ENCODE assay signal across 8 cellular contexts in genomic region chrX:20267924-20268701, GRCh38. TPM values are rescaled to one million over a fixed set of nuclear protein-coding genes. Genes with fewer than 3 reads are reported as not detected.
DNase-seq lines count a peak whose midpoint lies in the region; ATAC-seq and TF ChIP-seq lines count a peak whose summit lies in the region.

No MANE protein-coding gene starts in this region.

- H3K4me3 ChIP-seq in ACC112 (ENCODE audit: low read depth, low read length) (peak overlapping the region; percentile 83), HUES6 (ENCODE audit: low read depth, low read length) (peak overlapping the region; percentile 86), gastroesophageal sphincter (peak overlapping the region; percentile 69 to 81)

- no peak for TF ChIP-seq EP300 in gastroesophageal sphincter (IDR thresholded peaks at IDR 0.05)

- 0% methylated on average over 2 of the region's 54 CpGs; no CpG with 5 or more reads in 1 of the 2 donors for WGBS in gastroesophageal sphincter (ENCODE audit: low coverage in 1 of 2), 2 donors

- no peak for ATAC-seq in gastroesophageal sphincter
- no peak for ATAC-seq in GM21737 (IDR thresholded peaks at IDR 0.05; ENCODE audit: unreplicated experiment)
- no peak for ATAC-seq in HG02840 (IDR thresholded peaks at IDR 0.05; ENCODE audit: low FRiP score, unreplicated experiment)

- no peak overlapping the region for H2AFZ ChIP-seq in ACC112 (ENCODE audit: low read length, unreplicated experiment)

- H3K27ac Mint-ChIP-seq in activated naive CD4-positive, alpha-beta T cell treated with anti-CD3 and anti-CD28 coated beads for 36 hours: no peak overlapping the region
- no peak overlapping the region for H3K27ac Mint-ChIP-seq in neural crest cell (ENCODE audit: unreplicated experiment)

- H3K36me3 Mint-ChIP-seq in activated naive CD4-positive, alpha-beta T cell treated with anti-CD3 and anti-CD28 coated beads for 36 hours (ENCODE audit: low read depth): no peaks in the 10 kb centered on the region
- no peaks in the 10 kb centered on the region for H3K36me3 Mint-ChIP-seq in neural crest cell (ENCODE audit: low read depth)

- H3K9ac ChIP-seq in HUES6 (ENCODE audit: low read length): peak overlapping the region; percentile 31

- no peaks in the 10 kb centered on the region for H3K36me3 ChIP-seq in ACC112 (ENCODE audit: insufficient read depth, low read length)
- no peaks in the 10 kb centered on the region for H3K36me3 ChIP-seq in HUES6 (ENCODE audit: control insufficient read depth, insufficient read depth, low read length)
- no peaks in the 10 kb centered on the region for H3K36me3 ChIP-seq in gastroesophageal sphincter

- H3K27me3 Mint-ChIP-seq in activated naive CD4-positive, alpha-beta T cell treated with anti-CD3 and anti-CD28 coated beads for 36 hours (ENCODE audit: low read depth): no peaks in the 10 kb centered on the region
- H3K27me3 Mint-ChIP-seq in neural crest cell (ENCODE audit: low read depth): peaks cover 23% of the 10 kb centered on the region

- H3K27me3 ChIP-seq in ACC112 (ENCODE audit: insufficient read depth, low read length) (no peaks in the 10 kb centered on the region), HUES6 (ENCODE audit: control insufficient read depth, insufficient read depth, low read length) (peaks cover 50% of the 10 kb centered on the region), gastroesophageal sphincter (no peaks in the 10 kb centered on the region)

- H3K27ac ChIP-seq in ACC112 (ENCODE audit: low read depth, low read length): no peak overlapping the region
- H3K27ac ChIP-seq in HUES6 (ENCODE audit: low read depth, low read length): no peak overlapping the region
- peak overlapping the region; percentile 76 to 91 (median 85) for H3K27ac ChIP-seq in gastroesophageal sphincter

- no peak for TF ChIP-seq CTCF in gastroesophageal sphincter (IDR thresholded peaks at IDR 0.05)
- TF ChIP-seq CTCF in neural crest cell (conservative IDR thresholded peaks at IDR 0.05): no peak

- CTCF ChIA-PET in activated naive CD4-positive, alpha-beta T cell treated with anti-CD3 and anti-CD28 coated beads for 36 hours (lab: Charles Lee): no interaction called here

- H3K4me3 Mint-ChIP-seq in activated naive CD4-positive, alpha-beta T cell treated with anti-CD3 and anti-CD28 coated beads for 36 hours: peak overlapping the region; percentile 84
- H3K4me3 Mint-ChIP-seq in neural crest cell: peak overlapping the region; percentile 94

- H3K4me1 Mint-ChIP-seq in activated naive CD4-positive, alpha-beta T cell treated with anti-CD3 and anti-CD28 coated beads for 36 hours (ENCODE audit: low read depth): peaks cover 17% of the 10 kb centered on the region
- H3K4me1 Mint-ChIP-seq in neural crest cell: peaks cover 19% of the 10 kb centered on the region

- H3K79me2 ChIP-seq in ACC112 (ENCODE audit: control insufficient read depth, insufficient read depth, low read length, unreplicated experiment): peaks cover 32% of the 10 kb centered on the region

- peak; percentile 22 for DNase-seq in activated naive CD4-positive, alpha-beta T cell treated with anti-CD3 and anti-CD28 coated beads for 36 hours
- DNase-seq in neural crest cell (ENCODE audit: low read depth, low spot score) (peak; percentile 6), SHP77 (lab: John Stamatoyannopoulos, UW) (no peak)

- no peaks in the 10 kb centered on the region for H3K9me3 Mint-ChIP-seq in activated naive CD4-positive, alpha-beta T cell treated with anti-CD3 and anti-CD28 coated beads for 36 hours
- H3K9me3 Mint-ChIP-seq in neural crest cell: no peaks in the 10 kb centered on the region

- no peak for TF ChIP-seq POLR2A in gastroesophageal sphincter (IDR thresholded peaks at IDR 0.05)

- peaks cover 37% of the 10 kb centered on the region for H3K4me1 ChIP-seq in ACC112 (ENCODE audit: control insufficient read depth, insufficient read depth, low read length, unreplicated experiment)
- H3K4me1 ChIP-seq in HUES6 (ENCODE audit: control insufficient read depth, insufficient read depth, low read length): peaks cover 9% of the 10 kb centered on the region
- peaks cover 0 to 18% (median 0%) of the 10 kb centered on the region in 3 donors for H3K4me1 ChIP-seq in gastroesophageal sphincter

- H3K9me3 ChIP-seq in HUES6 (ENCODE audit: control insufficient read depth, insufficient read depth, low read depth, low read length): no peaks in the 10 kb centered on the region
- no peaks in the 10 kb centered on the region for H3K9me3 ChIP-seq in gastroesophageal sphincter

- intact Hi-C loops in activated naive CD4-positive, alpha-beta T cell treated with anti-CD3 and anti-CD28 coated beads for 36 hours (cut with micrococcal nuclease): loop anchor here (2.0 to 10.0 kb wide), 5 partner anchors 43 to 1107 kb away; partner anchors contain the start of gene CNKSR2

RNA-seq across cellular contexts. Expression of gene RPS6KA3, which starts 1.4 kb away (rescaled TPM):
- 10 to 100 TPM; 27.7 to 27.9 TPM for total RNA-seq in activated naive CD4-positive, alpha-beta T cell treated with anti-CD3 and anti-CD28 coated beads for 36 hours
- total RNA-seq in gastroesophageal sphincter (10 to 100 TPM; 33.8 to 55.4 (median 46.4) TPM), neural crest cell (26.0 and 28.7 TPM in 2 replicates)

Comparison
In these comparisons a context has a peak if more than half of its experiments do, and no peak if none do; other contexts are left out.
1. H3K27ac ChIP-seq: peak in gastroesophageal sphincter (4 of 4); none in ACC112 (single experiment) and HUES6 (single experiment).
2. DNase-seq: peak in activated naive CD4-positive, alpha-beta T cell treated with anti-CD3 and anti-CD28 coated beads for 36 hours (single experiment) and neural crest cell (single experiment); none in SHP77 (0 of 2).
3. Peak in every context shown above with its lines, with median percentiles within 50 percentile points of each other: H3K4me3 ChIP-seq.